7 cellular contexts compared by ENCODE assay signal in genomic region chr6:90411292-90411781, GRCh38.
DNase-seq lines count a peak whose midpoint lies in the region; ATAC-seq lines count a peak whose summit lies in the region.

No MANE protein-coding gene starts in this region.

- H3K27me3 Mint-ChIP-seq in activated CD4-positive, alpha-beta T cell treated with anti-CD3 and anti-CD28 coated beads for 36 hours = no peaks in the 10 kb centered on the region

- H3K36me3 Mint-ChIP-seq in activated CD4-positive, alpha-beta T cell treated with anti-CD3 and anti-CD28 coated beads for 36 hours (ENCODE audit: low read depth) = peaks cover 16% of the 10 kb centered on the region

- peaks cover 2% of the 10 kb centered on the region for H3K9me3 Mint-ChIP-seq in activated CD4-positive, alpha-beta T cell treated with anti-CD3 and anti-CD28 coated beads for 36 hours (ENCODE audit: low read depth)

- DNase-seq in activated CD4-positive, alpha-beta T cell treated with anti-CD3 and anti-CD28 coated beads for 36 hours = peak; percentile 90
- DNase-seq in iris pigment epithelial cell (ENCODE audit: low read depth) (peak; percentile 47), NCI-H2171 treated with DMSO at 0.1 percent for 48 hours (lab: John Stamatoyannopoulos, UW) (no peak), NCI-H2081 (lab: John Stamatoyannopoulos, UW) (no peak), superior temporal gyrus (ENCODE audit: extremely low spot score) (no peak)

- H3K4me3 Mint-ChIP-seq in activated CD4-positive, alpha-beta T cell treated with anti-CD3 and anti-CD28 coated beads for 36 hours = peak overlapping the region; percentile 18

- intact Hi-C loops in activated CD4-positive, alpha-beta T cell treated with anti-CD3 and anti-CD28 coated beads for 36 hours (cut with DNase I, micrococcal nuclease) = loop anchor here (1.0 to 5.0 kb wide), 10 partner anchors 13 to 384 kb away; no protein-coding TSS in a partner anchor

- CTCF ChIA-PET in activated CD4-positive, alpha-beta T cell treated with anti-CD3 and anti-CD28 coated beads for 36 hours (lab: Charles Lee) = interaction anchor here (0.7 to 4.6 kb wide), 14 partner anchors 9 to 126 kb away, joined by 3 to 46 read pairs (median 8); no protein-coding TSS in a partner anchor

- H3K4me1 Mint-ChIP-seq in activated CD4-positive, alpha-beta T cell treated with anti-CD3 and anti-CD28 coated beads for 36 hours = peaks cover 88% of the 10 kb centered on the region

- ATAC-seq in GM19455 (IDR thresholded peaks at IDR 0.05; ENCODE audit: unreplicated experiment) = peak; percentile 80
- ATAC-seq in HG03135 (IDR thresholded peaks at IDR 0.05; ENCODE audit: unreplicated experiment) = peak; percentile 84
- peak; percentile 87 for ATAC-seq in activated CD4-positive, alpha-beta T cell treated with anti-CD3 and anti-CD28 coated beads for 36 hours

- POLR2A ChIA-PET in activated CD4-positive, alpha-beta T cell treated with anti-CD3 and anti-CD28 coated beads for 36 hours (lab: Charles Lee) = interaction anchor here (0.9 to 3.6 kb wide), 9 partner anchors 13 to 193 kb away, joined by 3 to 16 read pairs (median 6); no protein-coding TSS in a partner anchor

- peak overlapping the region; percentile 93 for H3K27ac Mint-ChIP-seq in activated CD4-positive, alpha-beta T cell treated with anti-CD3 and anti-CD28 coated beads for 36 hours

Comparison
In these comparisons a context has a peak if more than half of its experiments do, and no peak if none do; other contexts are left out.
1. DNase-seq: peak in activated CD4-positive, alpha-beta T cell treated with anti-CD3 and anti-CD28 coated beads for 36 hours (single experiment) and iris pigment epithelial cell (single experiment); none in NCI-H2171 treated with DMSO at 0.1 percent for 48 hours (single experiment), NCI-H2081 (0 of 2) and superior temporal gyrus (single experiment).
2. Peak in every context shown above with its lines, with median percentiles within 50 percentile points of each other: ATAC-seq.